ENCODE assay signal across 19 cellular contexts in genomic region chr17:16820161-16820877, GRCh38.
DNase-seq lines count a peak whose midpoint lies in the region; ATAC-seq and TF ChIP-seq lines count a peak whose summit lies in the region.
"Had no signal": no experiment of that assay in that cellular context is flagged by ENCODE, and none has a peak within 500 bp of the region (broad histone marks: within the 10 kb centered on the region; RNA-seq: fewer than 3 reads in every experiment).

No MANE protein-coding gene starts in this region.

- H3K4me3 ChIP-seq in skeletal muscle tissue (ENCODE audit: low read length in 3 of 3) (peak overlapping the region in 2 of 3 donors; percentile 36 to 65), Karpas-422 (ENCODE audit: low read length) (no peak overlapping the region), Peyer's patch (no peak overlapping the region)
- H3K4me3 ChIP-seq: cardiac muscle cell had no signal

- intact Hi-C loops in left ventricle myocardium superior (cut with micrococcal nuclease) = no loop called here

- ATAC-seq in left ventricle myocardium superior (peak; percentile 91), HG03095 (IDR thresholded peaks at IDR 0.05; ENCODE audit: unreplicated experiment) (no peak), GM18870 (IDR thresholded peaks at IDR 0.05; ENCODE audit: unreplicated experiment) (no peak)
- ATAC-seq: T-cell had no signal

- no peak overlapping the region for H3K4me2 ChIP-seq in Karpas-422 (ENCODE audit: low read depth, low read length, poor library complexity, severe bottlenecking)

- H3K27ac Mint-ChIP-seq in chondrocyte (ENCODE audit: unreplicated experiment) = no peak overlapping the region
- H3K27ac Mint-ChIP-seq: activated T-cell treated with anti-CD3 and anti-CD28 coated beads, Interleukin-2, amount 50 U/mL, for 24 hours; T-cell had no signal

- H3K36me3 Mint-ChIP-seq in chondrocyte (ENCODE audit: low read depth) = no peaks in the 10 kb centered on the region
- H3K36me3 Mint-ChIP-seq: T-cell had no signal

- no peak for TF ChIP-seq POLR2A in Peyer's patch (IDR thresholded peaks at IDR 0.05)

- no peaks in the 10 kb centered on the region for H4K20me1 ChIP-seq in Karpas-422 (ENCODE audit: insufficient read depth, low read depth, low read length)

- TF ChIP-seq CTCF in chondrocyte (IDR thresholded peaks at IDR 0.05) (no peak), Peyer's patch (IDR thresholded peaks at IDR 0.05) (no peak)

- H3K4me1 ChIP-seq in skeletal muscle tissue (ENCODE audit: control insufficient read depth in 3 of 3, insufficient read depth in 3 of 3, low read length in 3 of 3) = peaks cover 19 to 26% (median 19%) of the 10 kb centered on the region in 3 donors
- no peaks in the 10 kb centered on the region for H3K4me1 ChIP-seq in Karpas-422 (ENCODE audit: low read length)
- H3K4me1 ChIP-seq in Peyer's patch = no peaks in the 10 kb centered on the region

- H3K27ac ChIP-seq in skeletal muscle tissue (ENCODE audit: low read depth, low read length) (no peak overlapping the region), Karpas-422 (ENCODE audit: low read length) (no peak overlapping the region), Peyer's patch (no peak overlapping the region)
- H3K27ac ChIP-seq: cardiac muscle cell had no signal

- H3K27me3 ChIP-seq in skeletal muscle tissue (ENCODE audit: control insufficient read depth in 3 of 3, insufficient read depth in 3 of 3, low read length in 3 of 3) (peaks cover 0 to 4% (median 0%) of the 10 kb centered on the region in 3 donors), Karpas-422 (ENCODE audit: low read length) (no peaks in the 10 kb centered on the region), Peyer's patch (no peaks in the 10 kb centered on the region)
- H3K27me3 ChIP-seq: cardiac muscle cell had no signal

- H3K36me3 ChIP-seq in skeletal muscle tissue (ENCODE audit: control insufficient read depth in 3 of 3, insufficient read depth in 3 of 3, low read length in 3 of 3) (no peaks in the 10 kb centered on the region), Karpas-422 (ENCODE audit: insufficient read depth, low read length) (no peaks in the 10 kb centered on the region), Peyer's patch (no peaks in the 10 kb centered on the region)
- H3K36me3 ChIP-seq: cardiac muscle cell had no signal

- peaks cover 15% of the 10 kb centered on the region for H3K4me1 Mint-ChIP-seq in chondrocyte (ENCODE audit: low read depth)
- H3K4me1 Mint-ChIP-seq: T-cell had no signal

- no peaks in the 10 kb centered on the region for H3K9me2 ChIP-seq in Karpas-422 (replicated peaks; ENCODE audit: insufficient read depth, low read length)

- H3K9me3 Mint-ChIP-seq in chondrocyte (ENCODE audit: low read depth) = no peaks in the 10 kb centered on the region
- H3K9me3 Mint-ChIP-seq: activated T-cell treated with anti-CD3 and anti-CD28 coated beads, Interleukin-2, amount 50 U/mL, for 24 hours; T-cell had no signal

- peak overlapping the region in 1 of 3 donors; percentile 70 for H3K9ac ChIP-seq in skeletal muscle tissue (ENCODE audit: low read depth in 1 of 3, low read length in 3 of 3)
- no peak overlapping the region for H3K9ac ChIP-seq in Karpas-422 (ENCODE audit: low read length)

- no peak overlapping the region for H2AFZ ChIP-seq in Karpas-422 (ENCODE audit: low read length)

- no peaks in the 10 kb centered on the region for H3K79me2 ChIP-seq in Karpas-422 (ENCODE audit: low read length)

- DNase-seq in COR-L47 (lab: John Stamatoyannopoulos, UW) = peak; percentile 21
- DNase-seq in chondrocyte (ENCODE audit: low spot score) = peak; percentile 51
- DNase-seq in left ventricle myocardium superior = peak; percentile 45
- DNase-seq in Karpas-422 = no peak
- no peak for DNase-seq in Peyer's patch
- DNase-seq: activated CD4-positive, alpha-beta T cell treated with anti-CD3 and anti-CD28 coated beads for 1 hour; activated naive CD4-positive, alpha-beta T cell; activated T-cell treated with anti-CD3 and anti-CD28 coated beads, Interleukin-2, amount 50 U/mL, for 24 hours; amniotic stem cell; GF-D8; KG1; NCI-H187 treated with DMSO at 0.1 percent for 48 hours; NCI-H748 treated with DMSO at 0.1 percent for 48 hours; SIG-M5; T-cell had no signal

- peaks cover 21% of the 10 kb centered on the region for H3K27me3 Mint-ChIP-seq in chondrocyte (ENCODE audit: low read depth)

- no peak overlapping the region for H3K4me3 Mint-ChIP-seq in chondrocyte (ENCODE audit: unreplicated experiment)
- H3K4me3 Mint-ChIP-seq: activated T-cell treated with anti-CD3 and anti-CD28 coated beads, Interleukin-2, amount 50 U/mL, for 24 hours; T-cell had no signal

- H3K9me3 ChIP-seq in skeletal muscle tissue (ENCODE audit: control insufficient read depth in 3 of 3, low read length in 3 of 3) (no peaks in the 10 kb centered on the region), Karpas-422 (ENCODE audit: low read length) (no peaks in the 10 kb centered on the region), Peyer's patch (no peaks in the 10 kb centered on the region)

Comparison
In these comparisons a context has a peak if more than half of its experiments do, and no peak if none do; other contexts are left out.
1. DNase-seq: peak in COR-L47 (single experiment), chondrocyte (single experiment) and left ventricle myocardium superior (single experiment); none in Karpas-422 (single experiment) and Peyer's patch (0 of 3).
2. H3K4me3 ChIP-seq: peak in skeletal muscle tissue (2 of 3); none in Karpas-422 (single experiment) and Peyer's patch (0 of 4).